In the genomic region with DNA sequence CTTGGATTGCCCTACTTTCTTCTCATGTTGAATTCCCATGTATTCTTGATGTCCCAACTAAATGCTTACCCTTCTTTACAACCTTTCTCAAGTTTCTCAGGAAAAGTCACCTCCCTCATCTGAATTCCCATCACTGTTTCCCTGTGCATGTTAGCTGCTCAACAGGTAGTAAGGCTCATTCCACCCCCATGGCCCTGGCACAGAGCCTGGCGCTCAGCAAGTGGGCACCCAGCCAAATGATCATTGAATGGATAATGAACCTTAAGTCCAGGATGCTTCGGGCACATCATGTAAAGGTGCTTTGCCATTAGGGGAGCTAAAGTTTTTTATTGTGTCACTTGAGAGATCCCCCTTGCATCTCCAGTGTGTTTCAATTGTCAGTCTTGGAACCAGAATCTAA, we compare ENCODE assay signal across 22 cellular contexts.
DNase-seq lines count a peak whose midpoint lies in the region; TF ChIP-seq lines count a peak whose summit lies in the region.
"Had no signal": no experiment of that assay in that cellular context is flagged by ENCODE, and none has a peak within 500 bp of the region (broad histone marks: within the 10 kb centered on the region; RNA-seq: fewer than 3 reads in every experiment).

No MANE protein-coding gene starts in this region.

- POLR2A ChIA-PET in HEK293 (lab: Yijun Ruan, JAX): no interaction called here

- TF ChIP-seq CTCF in BE2C (IDR thresholded peaks at IDR 0.05; ENCODE audit: low read depth, low read length): no peak
- no peak for TF ChIP-seq CTCF in HEK293 (tag by site-specific recombination; IDR thresholded peaks at IDR 0.05)

- no peak overlapping the region for H3K4me3 ChIP-seq in BE2C (ENCODE audit: low read depth, low read length)
- no peak overlapping the region for H3K4me3 ChIP-seq in HEK293 (ENCODE audit: low read depth, low read length)
- H3K4me3 ChIP-seq: adrenal gland, cardiac muscle cell, GM23338, pancreas had no signal

- H3K9me3 ChIP-seq in BE2C: no peaks in the 10 kb centered on the region
- no peaks in the 10 kb centered on the region for H3K9me3 ChIP-seq in HEK293 (ENCODE audit: control insufficient read depth, insufficient read depth, low read depth, low read length)
- H3K9me3 ChIP-seq: adrenal gland, pancreas had no signal

- H3K36me3 ChIP-seq in BE2C (no peaks in the 10 kb centered on the region), HEK293 (ENCODE audit: control insufficient read depth in 2 of 2, insufficient read depth in 1 of 2, low read length in 2 of 2) (peaks cover 0 to 8% of the 10 kb centered on the region in 2 experiments; a peak in 1 of 3 replicates)
- H3K36me3 ChIP-seq: adrenal gland, cardiac muscle cell, pancreas had no signal

- CTCF ChIA-PET in HEK293 (lab: Yijun Ruan, JAX): no interaction called here

- no peak overlapping the region for H3K27ac ChIP-seq in HEK293 (ENCODE audit: extremely low read depth, low read depth, low read length)
- H3K27ac ChIP-seq: adrenal gland, cardiac muscle cell, pancreas had no signal

- DNase-seq in BE2C (peak; percentile 11), NCI-H748 (lab: John Stamatoyannopoulos, UW; ENCODE audit: unreplicated experiment) (peak; percentile 80), fibroblast of peridontal ligament (ENCODE audit: extremely low read depth) (peak; percentile 18), T-helper 1 cell (no peak), HuH-7 (ENCODE audit: low spot score) (no peak), activated T-cell treated with anti-CD3 and anti-CD28 coated beads for 4 hours (no peak)
- no peak for DNase-seq in activated CD8-positive, alpha-beta memory T cell treated with anti-CD3 and anti-CD28 coated beads for 24 hours
- DNase-seq: ACHN; activated CD4-positive, alpha-beta memory T cell treated with anti-CD3 and anti-CD28 coated beads, Interleukin-2, amount 10 ng/mL, durations not matched to agents 7 days and 5 days; activated gamma-delta T cell; adrenal gland; C1 segment of cervical spinal cord; cortex of kidney; glutamatergic neuron; IMR-90; NCI-H1694; NCI-H510A treated with DMSO at 0.1 percent for 48 hours; stimulated activated CD4-positive, alpha-beta T cell treated with anti-CD3 and anti-CD28 coated beads, Interleukin-15, amount 100 ng/mL, for 24 hours had no signal

- no peaks in the 10 kb centered on the region for H3K27me3 ChIP-seq in BE2C
- H3K27me3 ChIP-seq: adrenal gland, cardiac muscle cell, pancreas had no signal

- H3K4me1 ChIP-seq in BE2C (no peaks in the 10 kb centered on the region), HEK293 (ENCODE audit: control insufficient read depth, insufficient read depth, low read length) (no peaks in the 10 kb centered on the region)
- H3K4me1 ChIP-seq: adrenal gland, pancreas had no signal

TF ChIP-seq in HEK293, 187 proteins besides CTCF, POLR2A, EP300 and RAD21:
- TF ChIP-seq SCRT2 (tag by site-specific recombination; IDR thresholded peaks at IDR 0.05) (peak; percentile 85), ZNF596 (tag by site-specific recombination; IDR thresholded peaks at IDR 0.05) (no peak), SCRT1 (tag by site-specific recombination; IDR thresholded peaks at IDR 0.05; ENCODE audit: borderline replicate concordance) (0 out of 2 replicates have a peak, but pooled peaks have one; percentile 34)

Comparison
In these comparisons a context has a peak if more than half of its experiments do, and no peak if none do; other contexts are left out.
1. DNase-seq: peak in BE2C (single experiment), NCI-H748 (single experiment) and fibroblast of peridontal ligament (single experiment); none in T-helper 1 cell (0 of 5), HuH-7 (single experiment), activated CD8-positive, alpha-beta memory T cell treated with anti-CD3 and anti-CD28 coated beads for 24 hours (single experiment) and activated T-cell treated with anti-CD3 and anti-CD28 coated beads for 4 hours (single experiment).